8 cellular contexts compared by ENCODE assay signal in genomic region chr3:23811117-23811487, GRCh38. TPM values are rescaled to one million over a fixed set of nuclear protein-coding genes. Genes with fewer than 3 reads are reported as not detected.
A peak's percentile ranks its signal among the peaks of the same experiment; 100 is the strongest.
DNase-seq lines count a peak whose midpoint lies in the region; ATAC-seq, FAIRE-seq and TF ChIP-seq lines count a peak whose summit lies in the region.

No MANE protein-coding gene starts in this region.

- H3K79me2 ChIP-seq in SU-DHL-6 (ENCODE audit: insufficient read depth, low read length): no peaks in the 10 kb centered on the region

- H3K4me3 ChIP-seq in SU-DHL-6 (ENCODE audit: insufficient read depth, low read length, poor library complexity, severe bottlenecking) (no peak overlapping the region), fibroblast of villous mesenchyme (ENCODE audit: low read depth, low read length) (peak overlapping the region; percentile 62), psoas muscle (peak overlapping the region; percentile 82)

- no peak overlapping the region for H2AFZ ChIP-seq in SU-DHL-6 (ENCODE audit: low read depth, low read length, severe bottlenecking)

- ATAC-seq in psoas muscle: peak in 2 of 4 donors; percentile 7
- ATAC-seq in HG03354 (IDR thresholded peaks at IDR 0.05; ENCODE audit: poor library complexity, severe bottlenecking, unreplicated experiment): no peak
- no peak for ATAC-seq in HG03135 (IDR thresholded peaks at IDR 0.05; ENCODE audit: unreplicated experiment)

- H4K20me1 ChIP-seq in SU-DHL-6 (ENCODE audit: low read depth, low read length): peaks cover 17% of the 10 kb centered on the region; the same call in 1 of the 2 replicates

- TF ChIP-seq CTCF in SU-DHL-6 (IDR thresholded peaks at IDR 0.05; ENCODE audit: insufficient read depth, low read length, poor library complexity, severe bottlenecking): no peak
- no peak for TF ChIP-seq CTCF in fibroblast of villous mesenchyme (IDR thresholded peaks at IDR 0.05; ENCODE audit: insufficient read depth, low read depth, low read length)
- TF ChIP-seq CTCF in psoas muscle (IDR thresholded peaks at IDR 0.05): no peak

- no peaks in the 10 kb centered on the region for H3K9me2 ChIP-seq in SU-DHL-6 (replicated peaks; ENCODE audit: insufficient read depth, low read length)

- peaks cover 24% of the 10 kb centered on the region; the same call in 1 of the 2 replicates for H3K36me3 ChIP-seq in SU-DHL-6 (ENCODE audit: low read length)
- peaks cover 0 to 7% of the 10 kb centered on the region in 2 donors for H3K36me3 ChIP-seq in psoas muscle (ENCODE audit: insufficient read depth in 1 of 2, low read depth in 1 of 2)

- H3K4me1 ChIP-seq in psoas muscle: peaks cover 65% of the 10 kb centered on the region

- H3F3A ChIP-seq in SU-DHL-6 (ENCODE audit: insufficient read depth): peaks cover 10% of the 10 kb centered on the region

- WGBS in psoas muscle, 3 donors: 42 to 49% (median 44%) methylated on average over 11 of the region's 11 CpGs

- no peak overlapping the region for H3K27ac ChIP-seq in SU-DHL-6 (ENCODE audit: low read depth, low read length)
- H3K27ac ChIP-seq in psoas muscle: peak overlapping the region; percentile 97

- intact Hi-C loops in psoas muscle (cut with DNase I): no loop called here

- H3K9me3 ChIP-seq in SU-DHL-6 (ENCODE audit: insufficient read depth, low read length) (no peaks in the 10 kb centered on the region), psoas muscle (no peaks in the 10 kb centered on the region)

- FAIRE-seq in GM18507 (lab: Jason Lieb, UNC): peak; percentile 64

- no peaks in the 10 kb centered on the region for H3K27me3 ChIP-seq in SU-DHL-6 (ENCODE audit: low read length)
- H3K27me3 ChIP-seq in psoas muscle (ENCODE audit: insufficient read depth in 3 of 3, low read length in 2 of 3): no peaks in the 10 kb centered on the region

- peak overlapping the region; percentile 41 for H3K4me2 ChIP-seq in SU-DHL-6 (ENCODE audit: low read depth, low read length, poor library complexity, severe bottlenecking)

- DNase-seq in 8988T (peak; percentile 46), GM18507 (ENCODE audit: extremely low spot score, insufficient read length, low read depth) (no peak), fibroblast of villous mesenchyme (ENCODE audit: low read depth) (no peak), psoas muscle (no peak), DMS79 treated with DMSO at 0.1 percent for 48 hours (lab: John Stamatoyannopoulos, UW) (no peak)

- H3K9ac ChIP-seq in SU-DHL-6 (ENCODE audit: low read length): peak overlapping the region; percentile 14; the same call in 1 of the 2 replicates

RNA-seq across cellular contexts. Expression of gene UBE2E1, which starts 5.3 kb away (rescaled TPM):
- 62.2 and 69.5 TPM in 2 replicates for total RNA-seq in fibroblast of villous mesenchyme
- total RNA-seq in psoas muscle: 100 to 1,000 TPM in 1 of 4 donors, 10 to 100 TPM in 3; 54.1 to 112 (median 90.1) TPM
- polyA plus RNA-seq in psoas muscle: 10 to 100 TPM; 66.3 to 86.5 (median 66.6) TPM
